Comparison of ENCODE assay signal across 16 cellular contexts in the genomic region with DNA sequence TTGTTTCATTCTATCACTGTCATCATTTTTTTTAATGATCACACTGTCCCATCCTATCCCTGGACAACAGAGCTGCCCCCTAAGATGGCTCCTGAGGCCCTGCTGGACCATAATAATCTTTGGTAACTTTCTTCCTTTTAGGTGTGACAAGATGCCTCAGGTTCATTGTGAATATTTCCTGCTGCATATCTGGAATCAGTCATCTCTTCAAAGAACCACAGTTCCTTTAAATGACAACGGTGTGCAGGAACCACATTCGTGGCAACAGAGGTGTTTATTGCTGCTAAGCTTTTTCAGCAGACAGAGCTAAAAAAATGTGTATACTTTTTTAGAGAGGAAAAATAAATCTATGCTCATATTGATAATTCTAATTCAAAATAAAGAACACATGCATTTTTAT.
DNase-seq lines count a peak whose midpoint lies in the region; ATAC-seq and TF ChIP-seq lines count a peak whose summit lies in the region.
"Had no signal": no experiment of that assay in that cellular context is flagged by ENCODE, and none has a peak within 500 bp of the region (broad histone marks: within the 10 kb centered on the region; RNA-seq: fewer than 3 reads in every experiment).

No MANE protein-coding gene starts in this region.

- H3K9me3 Mint-ChIP-seq in activated CD8-positive, alpha-beta memory T cell treated with anti-CD3 and anti-CD28 coated beads, Interleukin-2, amount 10 ng/mL, durations not matched to agents 7 days and 5 days (ENCODE audit: low read depth): no peaks in the 10 kb centered on the region
- H3K9me3 Mint-ChIP-seq in HFFc6: no peaks in the 10 kb centered on the region
- H3K9me3 Mint-ChIP-seq in activated CD8-positive, alpha-beta T cell treated with anti-CD3 and anti-CD28 coated beads, Interleukin-2, amount 10 ng/mL, durations not matched to agents 7 days and 5 days (ENCODE audit: insufficient read depth): no peaks in the 10 kb centered on the region
- no peaks in the 10 kb centered on the region for H3K9me3 Mint-ChIP-seq in immature natural killer cell
- H3K9me3 Mint-ChIP-seq: CD4-positive, alpha-beta T cell had no signal

- peaks cover 58% of the 10 kb centered on the region for H3K36me3 Mint-ChIP-seq in activated CD8-positive, alpha-beta memory T cell treated with anti-CD3 and anti-CD28 coated beads, Interleukin-2, amount 10 ng/mL, durations not matched to agents 7 days and 5 days
- H3K36me3 Mint-ChIP-seq in HFFc6 (ENCODE audit: low read depth): peaks cover 59% of the 10 kb centered on the region
- H3K36me3 Mint-ChIP-seq in activated CD8-positive, alpha-beta T cell treated with anti-CD3 and anti-CD28 coated beads, Interleukin-2, amount 10 ng/mL, durations not matched to agents 7 days and 5 days (ENCODE audit: low read depth): peaks cover 74% of the 10 kb centered on the region
- peaks cover 32 to 67% (median 44%) of the 10 kb centered on the region in 3 donors for H3K36me3 Mint-ChIP-seq in immature natural killer cell

- H3K27ac Mint-ChIP-seq in activated CD8-positive, alpha-beta memory T cell treated with anti-CD3 and anti-CD28 coated beads, Interleukin-2, amount 10 ng/mL, durations not matched to agents 7 days and 5 days: peak overlapping the region; percentile 92
- H3K27ac Mint-ChIP-seq in HFFc6: peak overlapping the region; percentile 80
- peak overlapping the region; percentile 86 for H3K27ac Mint-ChIP-seq in activated CD8-positive, alpha-beta T cell treated with anti-CD3 and anti-CD28 coated beads, Interleukin-2, amount 10 ng/mL, durations not matched to agents 7 days and 5 days
- H3K27ac Mint-ChIP-seq in immature natural killer cell: peak overlapping the region in 4 of 6 donors; percentile 53 to 66 (median 60)

- peak; percentile 81 for DNase-seq in activated CD8-positive, alpha-beta memory T cell treated with anti-CD3 and anti-CD28 coated beads, Interleukin-2, amount 10 ng/mL, durations not matched to agents 7 days and 5 days
- no peak for DNase-seq in activated CD8-positive, alpha-beta memory T cell treated with anti-CD3 and anti-CD28 coated beads, Interleukin-2, amount 50 U/mL, for 48 hours
- no peak for DNase-seq in HFFc6
- peak; percentile 65 for DNase-seq in activated CD8-positive, alpha-beta T cell treated with anti-CD3 and anti-CD28 coated beads, Interleukin-2, amount 10 ng/mL, durations not matched to agents 7 days and 5 days
- DNase-seq in immature natural killer cell: no peak
- no peak for DNase-seq in NCI-H2227 treated with DMSO at 0.1 percent for 48 hours (lab: John Stamatoyannopoulos, UW)
- DNase-seq in GM13977 (ENCODE audit: low spot score): no peak
- no peak for DNase-seq in nucleus accumbens (lab: John Stamatoyannopoulos, UW)
- DNase-seq: Calu3; CD4-positive, alpha-beta T cell; DMS79; GM23248; MV-4-11; NCI-H1417 treated with DMSO at 0.1 percent for 48 hours; NCI-H2081; NCI-H524 had no signal

- in situ Hi-C loops in GM13977 (cut with MboI; ENCODE audit: low pct_unique_long_range_greater_than_20kb, low sequenced_read_pairs, unreplicated experiment): no loop called here

- no peaks in the 10 kb centered on the region for H3K27me3 Mint-ChIP-seq in activated CD8-positive, alpha-beta memory T cell treated with anti-CD3 and anti-CD28 coated beads, Interleukin-2, amount 10 ng/mL, durations not matched to agents 7 days and 5 days
- peaks cover 12% of the 10 kb centered on the region for H3K27me3 Mint-ChIP-seq in HFFc6 (ENCODE audit: insufficient read depth)
- no peaks in the 10 kb centered on the region for H3K27me3 Mint-ChIP-seq in activated CD8-positive, alpha-beta T cell treated with anti-CD3 and anti-CD28 coated beads, Interleukin-2, amount 10 ng/mL, durations not matched to agents 7 days and 5 days (ENCODE audit: low read depth)
- peaks cover 0 to 3% (median 0%) of the 10 kb centered on the region in 3 donors for H3K27me3 Mint-ChIP-seq in immature natural killer cell (ENCODE audit: low read depth in 3 of 3)
- H3K27me3 Mint-ChIP-seq: CD4-positive, alpha-beta T cell had no signal

- H3K4me1 Mint-ChIP-seq in activated CD8-positive, alpha-beta memory T cell treated with anti-CD3 and anti-CD28 coated beads, Interleukin-2, amount 10 ng/mL, durations not matched to agents 7 days and 5 days: peaks cover 69% of the 10 kb centered on the region
- H3K4me1 Mint-ChIP-seq in HFFc6 (ENCODE audit: low read depth) (peaks cover 58% of the 10 kb centered on the region), immature natural killer cell (peaks cover 9 to 19% of the 10 kb centered on the region in 2 donors)
- peaks cover 64% of the 10 kb centered on the region for H3K4me1 Mint-ChIP-seq in activated CD8-positive, alpha-beta T cell treated with anti-CD3 and anti-CD28 coated beads, Interleukin-2, amount 10 ng/mL, durations not matched to agents 7 days and 5 days (ENCODE audit: low read depth)

- POLR2A ChIA-PET in activated CD8-positive, alpha-beta T cell treated with anti-CD3 and anti-CD28 coated beads, Interleukin-2, amount 10 ng/mL, durations not matched to agents 7 days and 5 days (lab: Charles Lee): no interaction called here

- CTCF ChIA-PET in activated CD8-positive, alpha-beta memory T cell treated with anti-CD3 and anti-CD28 coated beads, Interleukin-2, amount 10 ng/mL, durations not matched to agents 7 days and 5 days (lab: Charles Lee): interaction anchor here (1.6 kb wide), 1 partner anchor 13 kb away, joined by 4 read pairs; no protein-coding TSS in a partner anchor
- CTCF ChIA-PET in activated CD8-positive, alpha-beta T cell treated with anti-CD3 and anti-CD28 coated beads, Interleukin-2, amount 10 ng/mL, durations not matched to agents 7 days and 5 days (lab: Charles Lee): no interaction called here

- H3K4me3 Mint-ChIP-seq in activated CD8-positive, alpha-beta memory T cell treated with anti-CD3 and anti-CD28 coated beads, Interleukin-2, amount 10 ng/mL, durations not matched to agents 7 days and 5 days: no peak overlapping the region
- H3K4me3 Mint-ChIP-seq in HFFc6 (peak overlapping the region; percentile 81), immature natural killer cell (no peak overlapping the region)
- peak overlapping the region; percentile 53 for H3K4me3 Mint-ChIP-seq in activated CD8-positive, alpha-beta T cell treated with anti-CD3 and anti-CD28 coated beads, Interleukin-2, amount 10 ng/mL, durations not matched to agents 7 days and 5 days
- H3K4me3 Mint-ChIP-seq: CD4-positive, alpha-beta T cell had no signal

- TF ChIP-seq CTCF in HFFc6 (IDR thresholded peaks at IDR 0.05) (no peak), GM13977 (IDR thresholded peaks at IDR 0.05; ENCODE audit: extremely low read depth, insufficient read depth, missing control alignments) (no peak)

- ATAC-seq in activated CD8-positive, alpha-beta memory T cell treated with anti-CD3 and anti-CD28 coated beads, Interleukin-2, amount 10 ng/mL, durations not matched to agents 7 days and 5 days: peak; percentile 68
- peak; percentile 66 for ATAC-seq in activated CD8-positive, alpha-beta T cell treated with anti-CD3 and anti-CD28 coated beads, Interleukin-2, amount 10 ng/mL, durations not matched to agents 7 days and 5 days

Comparison
In these comparisons a context has a peak if more than half of its experiments do, and no peak if none do; other contexts are left out.
1. DNase-seq: peak in activated CD8-positive, alpha-beta memory T cell treated with anti-CD3 and anti-CD28 coated beads, Interleukin-2, amount 10 ng/mL, durations not matched to agents 7 days and 5 days (single experiment) and activated CD8-positive, alpha-beta T cell treated with anti-CD3 and anti-CD28 coated beads, Interleukin-2, amount 10 ng/mL, durations not matched to agents 7 days and 5 days (single experiment); none in activated CD8-positive, alpha-beta memory T cell treated with anti-CD3 and anti-CD28 coated beads, Interleukin-2, amount 50 U/mL, for 48 hours (single experiment), HFFc6 (single experiment), immature natural killer cell (0 of 3), NCI-H2227 treated with DMSO at 0.1 percent for 48 hours (single experiment), GM13977 (single experiment) and nucleus accumbens (0 of 56).
2. H3K4me3 Mint-ChIP-seq: peak in HFFc6 (single experiment) and activated CD8-positive, alpha-beta T cell treated with anti-CD3 and anti-CD28 coated beads, Interleukin-2, amount 10 ng/mL, durations not matched to agents 7 days and 5 days (single experiment); none in activated CD8-positive, alpha-beta memory T cell treated with anti-CD3 and anti-CD28 coated beads, Interleukin-2, amount 10 ng/mL, durations not matched to agents 7 days and 5 days (single experiment) and immature natural killer cell (0 of 5).
3. Peak in every context shown above with its lines, with median percentiles within 50 percentile points of each other: H3K27ac Mint-ChIP-seq.